Comparison of ENCODE assay signal across 15 cellular contexts in the genomic region with DNA sequence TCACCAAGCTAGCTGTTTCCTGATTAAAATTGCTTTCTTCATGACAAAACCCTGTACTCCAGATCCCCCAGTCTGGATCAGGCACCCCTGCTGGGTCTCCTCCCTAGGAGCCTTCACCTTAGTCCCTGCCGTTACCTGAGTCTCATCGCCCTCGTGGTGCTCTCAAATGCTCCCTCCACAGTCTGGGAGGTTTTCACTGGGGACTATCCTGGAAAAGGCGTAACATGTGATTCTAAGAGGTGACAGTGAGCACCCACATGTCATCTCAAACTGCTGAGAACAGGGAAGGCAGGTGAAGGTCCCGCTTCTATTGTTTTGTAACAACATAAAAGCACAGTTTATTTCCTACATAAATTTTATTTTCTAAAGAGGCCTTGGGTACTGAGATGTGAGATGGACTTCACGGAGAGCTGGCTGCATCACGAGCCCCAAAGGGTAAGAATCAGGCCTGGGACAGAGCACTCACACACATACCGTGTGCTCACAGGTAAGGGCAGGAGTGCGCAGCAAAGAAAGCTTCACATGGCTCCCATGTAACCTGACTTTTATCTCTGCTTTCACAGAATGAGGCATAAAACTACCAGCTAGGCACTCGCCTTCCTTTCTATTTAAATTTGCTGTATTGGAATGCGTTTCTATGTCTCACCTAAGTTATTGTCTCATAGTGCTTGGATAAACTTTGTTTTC.
DNase-seq lines count a peak whose midpoint lies in the region; ATAC-seq and TF ChIP-seq lines count a peak whose summit lies in the region.
"Had no signal": no experiment of that assay in that cellular context is flagged by ENCODE, and none has a peak within 500 bp of the region (broad histone marks: within the 10 kb centered on the region; RNA-seq: fewer than 3 reads in every experiment).

No MANE protein-coding gene starts in this region.

- H3K27me3 Mint-ChIP-seq in activated CD4-positive, alpha-beta T cell treated with anti-CD3 and anti-CD28 coated beads for 36 hours: no peaks in the 10 kb centered on the region
- no peaks in the 10 kb centered on the region for H3K27me3 Mint-ChIP-seq in natural killer cell treated with Interleukin-12 subunit alpha and Interleukin-12 subunit beta and Interleukin-15 and Interleukin-18, amount 100 ng/mL, for 72 hours
- H3K27me3 Mint-ChIP-seq in natural killer cell (ENCODE audit: low read depth in 2 of 2): no peaks in the 10 kb centered on the region
- H3K27me3 Mint-ChIP-seq in activated naive CD8-positive, alpha-beta T cell treated with anti-CD3 and anti-CD28 coated beads for 36 hours: no peaks in the 10 kb centered on the region

- POLR2A ChIA-PET in activated CD4-positive, alpha-beta T cell treated with anti-CD3 and anti-CD28 coated beads for 36 hours (lab: Charles Lee): no interaction called here

- H3K4me1 Mint-ChIP-seq in activated CD4-positive, alpha-beta T cell treated with anti-CD3 and anti-CD28 coated beads for 36 hours: peaks cover 72% of the 10 kb centered on the region
- H3K4me1 Mint-ChIP-seq in natural killer cell treated with Interleukin-12 subunit alpha and Interleukin-12 subunit beta and Interleukin-15 and Interleukin-18, amount 100 ng/mL, for 72 hours (ENCODE audit: low read depth in 2 of 2): peaks cover 66 to 72% of the 10 kb centered on the region in 2 donors
- H3K4me1 Mint-ChIP-seq in natural killer cell: peaks cover 32 to 33% of the 10 kb centered on the region in 2 donors
- peaks cover 77% of the 10 kb centered on the region for H3K4me1 Mint-ChIP-seq in activated naive CD8-positive, alpha-beta T cell treated with anti-CD3 and anti-CD28 coated beads for 36 hours

- TF ChIP-seq CTCF in natural killer cell (IDR thresholded peaks at IDR 0.05): no peak

- no peaks in the 10 kb centered on the region for H3K9me3 Mint-ChIP-seq in activated CD4-positive, alpha-beta T cell treated with anti-CD3 and anti-CD28 coated beads for 36 hours (ENCODE audit: low read depth)
- peaks cover 4% of the 10 kb centered on the region for H3K9me3 Mint-ChIP-seq in natural killer cell treated with Interleukin-12 subunit alpha and Interleukin-12 subunit beta and Interleukin-15 and Interleukin-18, amount 100 ng/mL, for 72 hours
- H3K9me3 Mint-ChIP-seq in natural killer cell: no peaks in the 10 kb centered on the region
- H3K9me3 Mint-ChIP-seq in activated naive CD8-positive, alpha-beta T cell treated with anti-CD3 and anti-CD28 coated beads for 36 hours: peaks cover 19% of the 10 kb centered on the region

- DNase-seq in activated CD4-positive, alpha-beta T cell treated with anti-CD3 and anti-CD28 coated beads for 36 hours: no peak
- DNase-seq in activated CD4-positive, alpha-beta T cell treated with anti-CD3 and anti-CD28 coated beads for 48 hours: no peak
- no peak for DNase-seq in natural killer cell treated with Interleukin-12 subunit alpha and Interleukin-12 subunit beta and Interleukin-15 and Interleukin-18, amount 100 ng/mL, for 72 hours (ENCODE audit: low spot score)
- no peak for DNase-seq in natural killer cell
- DNase-seq in activated naive CD8-positive, alpha-beta T cell treated with anti-CD3 and anti-CD28 coated beads for 36 hours: no peak
- DNase-seq: Caco-2, MV-4-11, NCI-H1417 treated with DMSO at 0.1 percent for 48 hours, NCI-H2029, NCI-H82 had no signal

- no peak overlapping the region for H3K4me3 ChIP-seq in thymus (ENCODE audit: low read length)
- H3K4me3 ChIP-seq: BLaER1 treated with 17β-estradiol and CSF1 and Interleukin-3, amounts not matched to agents 10 nM and 100 nM; HAP-1 had no signal

- CTCF ChIA-PET in activated CD4-positive, alpha-beta T cell treated with anti-CD3 and anti-CD28 coated beads for 36 hours (lab: Charles Lee): interaction anchor here (0.6 to 1.9 kb wide), 3 partner anchors 21 to 660 kb away, joined by 3 to 10 read pairs (median 3); no protein-coding TSS in a partner anchor

- peak overlapping the region; percentile 70 for H3K27ac ChIP-seq in thymus (ENCODE audit: low read depth)
- H3K27ac ChIP-seq: BLaER1 treated with 17β-estradiol and CSF1 and Interleukin-3, amounts not matched to agents 10 nM and 100 nM had no signal

- H3K9me3 ChIP-seq in thymus (ENCODE audit: control insufficient read depth): no peaks in the 10 kb centered on the region
- H3K9me3 ChIP-seq: BLaER1 treated with 17β-estradiol and CSF1 and Interleukin-3, amounts not matched to agents 10 nM and 100 nM; Caco-2; HAP-1 had no signal

- peaks cover 16% of the 10 kb centered on the region for H3K36me3 Mint-ChIP-seq in activated CD4-positive, alpha-beta T cell treated with anti-CD3 and anti-CD28 coated beads for 36 hours (ENCODE audit: low read depth)
- peaks cover 19% of the 10 kb centered on the region for H3K36me3 Mint-ChIP-seq in natural killer cell treated with Interleukin-12 subunit alpha and Interleukin-12 subunit beta and Interleukin-15 and Interleukin-18, amount 100 ng/mL, for 72 hours
- no peaks in the 10 kb centered on the region for H3K36me3 Mint-ChIP-seq in natural killer cell
- peaks cover 51% of the 10 kb centered on the region for H3K36me3 Mint-ChIP-seq in activated naive CD8-positive, alpha-beta T cell treated with anti-CD3 and anti-CD28 coated beads for 36 hours

- H3K27me3 ChIP-seq in thymus (ENCODE audit: control insufficient read depth, insufficient read depth): no peaks in the 10 kb centered on the region
- H3K27me3 ChIP-seq: BLaER1 treated with 17β-estradiol and CSF1 and Interleukin-3, amounts not matched to agents 10 nM and 100 nM had no signal

- H3K4me3 Mint-ChIP-seq in activated CD4-positive, alpha-beta T cell treated with anti-CD3 and anti-CD28 coated beads for 36 hours: no peak overlapping the region
- H3K4me3 Mint-ChIP-seq in natural killer cell treated with Interleukin-12 subunit alpha and Interleukin-12 subunit beta and Interleukin-15 and Interleukin-18, amount 100 ng/mL, for 72 hours: no peak overlapping the region
- no peak overlapping the region for H3K4me3 Mint-ChIP-seq in natural killer cell
- no peak overlapping the region for H3K4me3 Mint-ChIP-seq in activated naive CD8-positive, alpha-beta T cell treated with anti-CD3 and anti-CD28 coated beads for 36 hours

- no peaks in the 10 kb centered on the region for H3K36me3 ChIP-seq in thymus (ENCODE audit: control insufficient read depth, insufficient read depth)
- H3K36me3 ChIP-seq: BLaER1 treated with 17β-estradiol and CSF1 and Interleukin-3, amounts not matched to agents 10 nM and 100 nM; HAP-1 had no signal

- intact Hi-C loops in activated CD4-positive, alpha-beta T cell treated with anti-CD3 and anti-CD28 coated beads for 36 hours (cut with DNase I, micrococcal nuclease): no loop called here
- intact Hi-C loops in natural killer cell (cut with micrococcal nuclease): no loop called here

- no peak for ATAC-seq in activated CD4-positive, alpha-beta T cell treated with anti-CD3 and anti-CD28 coated beads for 36 hours
- ATAC-seq in natural killer cell treated with Interleukin-12 subunit alpha and Interleukin-12 subunit beta and Interleukin-15 and Interleukin-18, amount 100 ng/mL, for 72 hours: no peak
- ATAC-seq in natural killer cell (no peak), HG03442 (IDR thresholded peaks at IDR 0.05; ENCODE audit: unreplicated experiment) (no peak), HG03565 (IDR thresholded peaks at IDR 0.05; ENCODE audit: unreplicated experiment) (no peak)

- 95% methylated on average over 11 of the region's 11 CpGs for WGBS in thymus

- H3K27ac Mint-ChIP-seq in activated CD4-positive, alpha-beta T cell treated with anti-CD3 and anti-CD28 coated beads for 36 hours: peak overlapping the region; percentile 61
- peak overlapping the region; percentile 98 for H3K27ac Mint-ChIP-seq in natural killer cell treated with Interleukin-12 subunit alpha and Interleukin-12 subunit beta and Interleukin-15 and Interleukin-18, amount 100 ng/mL, for 72 hours
- peak overlapping the region in 1 of 2 donors; percentile 14 for H3K27ac Mint-ChIP-seq in natural killer cell
- H3K27ac Mint-ChIP-seq in activated naive CD8-positive, alpha-beta T cell treated with anti-CD3 and anti-CD28 coated beads for 36 hours: peak overlapping the region; percentile 96

- H3K4me1 ChIP-seq in thymus (ENCODE audit: control insufficient read depth, insufficient read depth, low read length): peaks cover 19% of the 10 kb centered on the region
- H3K4me1 ChIP-seq: Caco-2, HAP-1 had no signal
